In genomic region chr17:63519116-63519881, GRCh38 we compare ENCODE assay signal across 28 cellular contexts. TPM values are rescaled to one million over a fixed set of nuclear protein-coding genes. Genes with fewer than 3 reads are reported as not detected.
"Had no signal": no experiment of that assay in that cellular context is flagged by ENCODE, and none has a peak within 500 bp of the region (broad histone marks: within the 10 kb centered on the region; RNA-seq: fewer than 3 reads in every experiment).

No MANE protein-coding gene starts in this region.

- H3K9me3 ChIP-seq: ascending aorta, gastrocnemius medialis, vagina had no signal

- H3K36me3 ChIP-seq: ascending aorta, gastrocnemius medialis, neural progenitor cell, vagina had no signal

- H3K27ac ChIP-seq: ascending aorta, coronary artery, dorsolateral prefrontal cortex, gastrocnemius medialis, neural progenitor cell, vagina had no signal

- H3K27me3 ChIP-seq: ascending aorta, vagina had no signal

- H2AFZ ChIP-seq: neural progenitor cell had no signal

- H3K9ac ChIP-seq: neural progenitor cell had no signal

- H3K4me3 ChIP-seq: ascending aorta, coronary artery, dorsolateral prefrontal cortex, gastrocnemius medialis, neural progenitor cell, vagina had no signal

- H3K4me1 ChIP-seq: gastrocnemius medialis, neural progenitor cell, vagina had no signal

- DNase-seq: activated CD4-positive, alpha-beta T cell treated with anti-CD3 and anti-CD28 coated beads for 4 hours; activated CD4-positive, alpha-beta T cell treated with anti-CD3 and anti-CD28 coated beads, Interleukin-2, amount 50 U/mL, for 4 hours; activated CD8-positive, alpha-beta memory T cell treated with anti-CD3 and anti-CD28 coated beads for 24 hours; activated gamma-delta T cell; activated naive CD4-positive, alpha-beta T cell treated with anti-CD3 and anti-CD28 coated beads, Interleukin-2, amount 10 ng/mL, durations not matched to agents 7 days and 5 days; activated naive CD8-positive, alpha-beta T cell treated with anti-CD3 and anti-CD28 coated beads, Interleukin-2, amount 10 ng/mL, durations not matched to agents 7 days and 5 days; activated T-cell treated with anti-CD3 and anti-CD28 coated beads, Interleukin-2, amount 50 U/mL, for 24 hours; dorsolateral prefrontal cortex; effector memory CD4-positive, alpha-beta T cell; erythroblast; gastrocnemius medialis; glutamatergic neuron; islet precursor cell; left cardiac atrium; mammary epithelial cell; midbrain; naive thymus-derived CD8-positive, alpha-beta T cell; stimulated activated CD4-positive, alpha-beta T cell treated with anti-CD3 and anti-CD28 coated beads, Interleukin-4, amount 100 ng/mL, for 1 hour had no signal

- H3K4me2 ChIP-seq: neural progenitor cell had no signal

- ATAC-seq: gastrocnemius medialis; left cardiac atrium; naive thymus-derived CD8-positive, alpha-beta T cell; right cardiac atrium had no signal

RNA-seq across cellular contexts. Expression of gene KCNH6, which starts 3.9 kb away (rescaled TPM):
- total RNA-seq: activated naive CD8-positive, alpha-beta T cell treated with anti-CD3 and anti-CD28 coated beads, Interleukin-2, amount 10 ng/mL, durations not matched to agents 7 days and 5 days; ascending aorta; cardiac septum; gastrocnemius medialis; left cardiac atrium; mammary epithelial cell; naive thymus-derived CD8-positive, alpha-beta T cell; omental fat pad; right cardiac atrium; skeletal muscle tissue; subcutaneous adipose tissue; vagina had no signal
- polyA plus RNA-seq: liver; mammary epithelial cell; naive thymus-derived CD8-positive, alpha-beta T cell; right cardiac atrium had no signal
